In genomic region chr20:1880529-1881239, GRCh38 we compare ENCODE assay signal across 19 cellular contexts. TPM values are rescaled to one million over a fixed set of nuclear protein-coding genes. Genes with fewer than 3 reads are reported as not detected.
"Had no signal": no experiment of that assay in that cellular context is flagged by ENCODE, and none has a peak within 500 bp of the region (broad histone marks: within the 10 kb centered on the region; RNA-seq: fewer than 3 reads in every experiment).

No MANE protein-coding gene starts in this region.

- H3K79me2 ChIP-seq: parathyroid adenoma had no signal

- H3K9ac ChIP-seq: parathyroid adenoma had no signal

- ATAC-seq: activated T-helper 17 cell treated with anti-CD3 and anti-CD28 coated beads, Interleukin-2, amount 50 U/mL, for 72 hours; stimulated activated memory B cell treated with anti-CD40 and anti-IgM and Interleukin-4, amounts not matched to agents 10 μg/mL and 1 μg/mL and 100 μg/mL, for 72 hours had no signal

- H3K4me1 ChIP-seq: parathyroid adenoma had no signal

- H3K4me1 Mint-ChIP-seq: activated T-helper 17 cell treated with anti-CD3 and anti-CD28 coated beads, Interleukin-2, amount 50 U/mL, for 72 hours had no signal

- H3K27ac Mint-ChIP-seq: activated CD4-positive, alpha-beta memory T cell treated with anti-CD3 and anti-CD28 coated beads for 36 hours; activated naive CD8-positive, alpha-beta T cell treated with anti-CD3 and anti-CD28 coated beads for 36 hours; activated T-helper 17 cell treated with anti-CD3 and anti-CD28 coated beads, Interleukin-2, amount 50 U/mL, for 72 hours; endodermal cell; nephron; stimulated activated memory B cell treated with anti-CD40 and anti-IgM and Interleukin-4, amounts not matched to agents 10 μg/mL and 1 μg/mL and 100 μg/mL, for 72 hours; T-helper 2 cell treated with Interferon-gamma antibody and Interleukin-4, amounts not matched to agents 5 μg/mL and 100 μg/mL, for 36 hours had no signal

- H3K27me3 Mint-ChIP-seq: activated CD4-positive, alpha-beta memory T cell treated with anti-CD3 and anti-CD28 coated beads for 36 hours; activated naive CD8-positive, alpha-beta T cell treated with anti-CD3 and anti-CD28 coated beads for 36 hours; activated T-helper 17 cell treated with anti-CD3 and anti-CD28 coated beads, Interleukin-2, amount 50 U/mL, for 72 hours; stimulated activated memory B cell treated with anti-CD40 and anti-IgM and Interleukin-4, amounts not matched to agents 10 μg/mL and 1 μg/mL and 100 μg/mL, for 72 hours had no signal

- H3K27me3 ChIP-seq: cardiac muscle cell had no signal

- H3K36me3 Mint-ChIP-seq: activated CD4-positive, alpha-beta memory T cell treated with anti-CD3 and anti-CD28 coated beads for 36 hours; activated naive CD8-positive, alpha-beta T cell treated with anti-CD3 and anti-CD28 coated beads for 36 hours; stimulated activated memory B cell treated with anti-CD40 and anti-IgM and Interleukin-4, amounts not matched to agents 10 μg/mL and 1 μg/mL and 100 μg/mL, for 72 hours had no signal

- DNase-seq: activated CD4-positive, alpha-beta memory T cell treated with anti-CD3 and anti-CD28 coated beads for 36 hours; activated naive CD4-positive, alpha-beta T cell; activated naive CD8-positive, alpha-beta T cell treated with anti-CD3 and anti-CD28 coated beads for 36 hours; activated T-cell treated with anti-CD3 and anti-CD28 coated beads, Interleukin-2, amount 50 U/mL, for 1 hour; amniotic stem cell; endodermal cell; foreskin melanocyte; kidney; mammary epithelial cell; stimulated activated CD4-positive, alpha-beta T cell treated with anti-CD3 and anti-CD28 coated beads, Interleukin-4, amount 100 ng/mL, for 4 hours; tibial artery had no signal

- H3K9me3 Mint-ChIP-seq: activated CD4-positive, alpha-beta memory T cell treated with anti-CD3 and anti-CD28 coated beads for 36 hours; activated naive CD8-positive, alpha-beta T cell treated with anti-CD3 and anti-CD28 coated beads for 36 hours; activated T-helper 17 cell treated with anti-CD3 and anti-CD28 coated beads, Interleukin-2, amount 50 U/mL, for 72 hours; nephron; T-helper 2 cell treated with Interferon-gamma antibody and Interleukin-4, amounts not matched to agents 5 μg/mL and 100 μg/mL, for 36 hours had no signal

- H3K4me3 ChIP-seq: cardiac muscle cell, left lung, spleen, tibial artery had no signal

- H3K4me3 Mint-ChIP-seq: activated CD4-positive, alpha-beta memory T cell treated with anti-CD3 and anti-CD28 coated beads for 36 hours; activated naive CD8-positive, alpha-beta T cell treated with anti-CD3 and anti-CD28 coated beads for 36 hours; activated T-helper 17 cell treated with anti-CD3 and anti-CD28 coated beads, Interleukin-2, amount 50 U/mL, for 72 hours; endodermal cell; nephron; stimulated activated memory B cell treated with anti-CD40 and anti-IgM and Interleukin-4, amounts not matched to agents 10 μg/mL and 1 μg/mL and 100 μg/mL, for 72 hours; T-helper 2 cell treated with Interferon-gamma antibody and Interleukin-4, amounts not matched to agents 5 μg/mL and 100 μg/mL, for 36 hours had no signal

- H2AFZ ChIP-seq: parathyroid adenoma had no signal

- H3K9me3 ChIP-seq: left lung, spleen, tibial artery had no signal

- H3K27ac ChIP-seq: cardiac muscle cell, parathyroid adenoma, tibial artery had no signal

- H3K36me3 ChIP-seq: cardiac muscle cell, left lung, spleen, tibial artery had no signal

RNA-seq across cellular contexts. Expression of gene SIRPA, which starts 14.5 kb away (rescaled TPM):
- total RNA-seq: activated CD4-positive, alpha-beta memory T cell treated with anti-CD3 and anti-CD28 coated beads for 36 hours had no signal
